8 cellular contexts compared by ENCODE assay signal in genomic region chr6:31651602-31652191, GRCh38. TPM values are rescaled to one million over a fixed set of nuclear protein-coding genes. Genes with fewer than 3 reads are reported as not detected.
DNase-seq lines count a peak whose midpoint lies in the region; ATAC-seq and TF ChIP-seq lines count a peak whose summit lies in the region.

No MANE protein-coding gene starts in this region.

- ATAC-seq in GM18511 (IDR thresholded peaks at IDR 0.05; ENCODE audit: unreplicated experiment) (peak; percentile 42), HG02970 (IDR thresholded peaks at IDR 0.05; ENCODE audit: low FRiP score, unreplicated experiment) (peak; percentile 28), omental fat pad (ENCODE audit: low FRiP score) (peak; percentile 58)
- ATAC-seq in activated T-helper 17 cell treated with anti-CD3 and anti-CD28 coated beads, Interleukin-2, amount 50 U/mL, for 72 hours (replicated peaks), result peak; percentile 72

- no peaks in the 10 kb centered on the region for H3K9me3 ChIP-seq in BLaER1 treated with 17β-estradiol and CSF1 and Interleukin-3, amounts not matched to agents 10 nM and 100 nM (replicated peaks in 1 of 11)

- H3K4me3 ChIP-seq in BLaER1 treated with 17β-estradiol and CSF1 and Interleukin-3, amounts not matched to agents 10 nM and 100 nM, result peak overlapping the region; percentile 63 to 80 (median 74)

- TF ChIP-seq CTCF in glutamatergic neuron (IDR thresholded peaks at IDR 0.05; ENCODE audit: partially characterized antibody, unreplicated experiment) (no peak), omental fat pad (IDR thresholded peaks at IDR 0.05) (no peak)

- DNase-seq in NCI-H2171 treated with DMSO at 0.1 percent for 48 hours (lab: John Stamatoyannopoulos, UW) (peak; percentile 80), glutamatergic neuron (peak; percentile 80), omental fat pad (ENCODE audit: low spot score) (no peak), mucosa of gallbladder (ENCODE audit: low spot score) (no peak)

- peak overlapping the region; percentile 84 to 99 (median 97) for H3K4me2 ChIP-seq in BLaER1 treated with 17β-estradiol and CSF1 and Interleukin-3, amounts not matched to agents 10 nM and 100 nM

- no peaks in the 10 kb centered on the region for H3K9me3 Mint-ChIP-seq in activated T-helper 17 cell treated with anti-CD3 and anti-CD28 coated beads, Interleukin-2, amount 50 U/mL, for 72 hours
- peaks cover 15% of the 10 kb centered on the region for H3K9me3 Mint-ChIP-seq in glutamatergic neuron (ENCODE audit: unreplicated experiment)

- peaks cover 80% of the 10 kb centered on the region for H3K36me3 Mint-ChIP-seq in activated T-helper 17 cell treated with anti-CD3 and anti-CD28 coated beads, Interleukin-2, amount 50 U/mL, for 72 hours (ENCODE audit: low read depth)
- peaks cover 4% of the 10 kb centered on the region for H3K36me3 Mint-ChIP-seq in glutamatergic neuron (ENCODE audit: unreplicated experiment)

- peak overlapping the region; percentile 85 to 96 (median 94) for H3K9ac ChIP-seq in BLaER1 treated with 17β-estradiol and CSF1 and Interleukin-3, amounts not matched to agents 10 nM and 100 nM

- H4K20me1 ChIP-seq in BLaER1 treated with 17β-estradiol and CSF1 and Interleukin-3, amounts not matched to agents 10 nM and 100 nM, result peaks cover 0 to 43% (median 22%) of the 10 kb centered on the region in 11 experiments; a peak in 16 of 22 replicates

- peaks cover 19% of the 10 kb centered on the region for H3K4me1 Mint-ChIP-seq in activated T-helper 17 cell treated with anti-CD3 and anti-CD28 coated beads, Interleukin-2, amount 50 U/mL, for 72 hours
- peaks cover 15% of the 10 kb centered on the region for H3K4me1 Mint-ChIP-seq in glutamatergic neuron (ENCODE audit: low read depth, unreplicated experiment)

- peaks cover 46 to 69% (median 49%) of the 10 kb centered on the region in 11 experiments for H3K36me3 ChIP-seq in BLaER1 treated with 17β-estradiol and CSF1 and Interleukin-3, amounts not matched to agents 10 nM and 100 nM

- peak overlapping the region; percentile 99 for H3K27ac Mint-ChIP-seq in activated T-helper 17 cell treated with anti-CD3 and anti-CD28 coated beads, Interleukin-2, amount 50 U/mL, for 72 hours
- H3K27ac Mint-ChIP-seq in glutamatergic neuron (ENCODE audit: unreplicated experiment), result peak overlapping the region; percentile 99

- H3K27me3 Mint-ChIP-seq in activated T-helper 17 cell treated with anti-CD3 and anti-CD28 coated beads, Interleukin-2, amount 50 U/mL, for 72 hours, result no peaks in the 10 kb centered on the region
- H3K27me3 Mint-ChIP-seq in glutamatergic neuron (ENCODE audit: unreplicated experiment), result peaks cover 17% of the 10 kb centered on the region

- H3K4me1 ChIP-seq in BLaER1 treated with 17β-estradiol and CSF1 and Interleukin-3, amounts not matched to agents 10 nM and 100 nM, result peaks cover 27 to 59% (median 34%) of the 10 kb centered on the region in 10 experiments

- H3K4me3 Mint-ChIP-seq in activated T-helper 17 cell treated with anti-CD3 and anti-CD28 coated beads, Interleukin-2, amount 50 U/mL, for 72 hours, result peak overlapping the region; percentile 98
- H3K4me3 Mint-ChIP-seq in glutamatergic neuron (ENCODE audit: unreplicated experiment), result peak overlapping the region; percentile 93

- H3K27ac ChIP-seq in BLaER1 treated with 17β-estradiol and CSF1 and Interleukin-3, amounts not matched to agents 10 nM and 100 nM, result peak overlapping the region; percentile 91 to 98 (median 96)

- H3K27me3 ChIP-seq in BLaER1 treated with 17β-estradiol and CSF1 and Interleukin-3, amounts not matched to agents 10 nM and 100 nM, result no peaks in the 10 kb centered on the region

RNA-seq across cellular contexts. Expression of gene BAG6, which starts 0.8 kb away (rescaled TPM):
- 100 to 1,000 TPM; 298 to 383 TPM for total RNA-seq in activated T-helper 17 cell treated with anti-CD3 and anti-CD28 coated beads, Interleukin-2, amount 50 U/mL, for 72 hours
- total RNA-seq in glutamatergic neuron (ENCODE audit: unreplicated experiment), result 804 TPM
- total RNA-seq in omental fat pad, result 100 to 1,000 TPM; 137 to 231 (median 157) TPM
- total RNA-seq in mucosa of gallbladder, result 288 TPM

RNA-seq across cellular contexts. Expression of gene APOM, which starts 4.0 kb away (rescaled TPM):
- 1 to 10 TPM in 1 of 2 donors, under 1 TPM in 1; 0.76 to 1.3 TPM for total RNA-seq in activated T-helper 17 cell treated with anti-CD3 and anti-CD28 coated beads, Interleukin-2, amount 50 U/mL, for 72 hours
- total RNA-seq in glutamatergic neuron (ENCODE audit: unreplicated experiment), result 1.5 TPM
- total RNA-seq in omental fat pad, result 1 to 10 TPM; 2.4 to 5.0 (median 3.6) TPM
- total RNA-seq in mucosa of gallbladder, result 2.2 TPM

RNA-seq across cellular contexts. Expression of gene C6orf47, which starts 8.9 kb away (rescaled TPM):
- total RNA-seq in activated T-helper 17 cell treated with anti-CD3 and anti-CD28 coated beads, Interleukin-2, amount 50 U/mL, for 72 hours, result 10 to 100 TPM; 16.2 to 21.0 TPM
- total RNA-seq in glutamatergic neuron (ENCODE audit: unreplicated experiment), result 28.8 TPM
- 10 to 100 TPM; 16.8 to 24.7 (median 21.2) TPM for total RNA-seq in omental fat pad
- 30.5 TPM for total RNA-seq in mucosa of gallbladder

RNA-seq across cellular contexts. Expression of gene GPANK1, which starts 13.1 kb away (rescaled TPM):
- 10 to 100 TPM; 30.1 to 39.0 TPM for total RNA-seq in activated T-helper 17 cell treated with anti-CD3 and anti-CD28 coated beads, Interleukin-2, amount 50 U/mL, for 72 hours
- 30.1 TPM for total RNA-seq in glutamatergic neuron (ENCODE audit: unreplicated experiment)
- 10 to 100 TPM in 3 of 4 donors, 1 to 10 TPM in 1; 7.1 to 23.6 (median 15.6) TPM for total RNA-seq in omental fat pad
- total RNA-seq in mucosa of gallbladder, result 18.7 TPM

RNA-seq across cellular contexts. Expression of gene CSNK2B, which starts 14.2 kb away (rescaled TPM):
- 100 to 1,000 TPM; 204 to 245 TPM for total RNA-seq in activated T-helper 17 cell treated with anti-CD3 and anti-CD28 coated beads, Interleukin-2, amount 50 U/mL, for 72 hours
- 214 TPM for total RNA-seq in glutamatergic neuron (ENCODE audit: unreplicated experiment)
- total RNA-seq in omental fat pad, result 100 to 1,000 TPM; 130 to 202 (median 184) TPM
- total RNA-seq in mucosa of gallbladder, result 108 TPM

Comparison
In these comparisons a context has a peak if more than half of its experiments do, and no peak if none do; other contexts are left out.
1. DNase-seq: peak in NCI-H2171 treated with DMSO at 0.1 percent for 48 hours (single experiment) and glutamatergic neuron (single experiment); none in omental fat pad (single experiment) and mucosa of gallbladder (single experiment).
2. Peak in every context shown above with its lines, with median percentiles within 50 percentile points of each other: ATAC-seq.